10 cellular contexts compared by ENCODE assay signal in genomic region chr1:68175621-68176398, GRCh38. TPM values are rescaled to one million over a fixed set of nuclear protein-coding genes. Genes with fewer than 3 reads are reported as not detected.
DNase-seq lines count a peak whose midpoint lies in the region; ATAC-seq, FAIRE-seq and TF ChIP-seq lines count a peak whose summit lies in the region.
"Had no signal": no experiment of that assay in that cellular context is flagged by ENCODE, and none has a peak within 500 bp of the region (broad histone marks: within the 10 kb centered on the region; RNA-seq: fewer than 3 reads in every experiment).

No MANE protein-coding gene starts in this region.

- H3K56ac ChIP-seq in IMR-90 (ENCODE audit: extremely low read depth, insufficient read depth, low read length): no peak overlapping the region

- H3K27me3 ChIP-seq in IMR-90 (ENCODE audit: control insufficient read depth, insufficient read depth, low read length) (no peaks in the 10 kb centered on the region), pancreas (no peaks in the 10 kb centered on the region)
- no peaks in the 10 kb centered on the region for H3K27me3 ChIP-seq in effector memory CD4-positive, alpha-beta T cell (replicated peaks; ENCODE audit: control insufficient read depth, insufficient read depth, low read length, poor library complexity, severe bottlenecking)

- H2BK20ac ChIP-seq in IMR-90 (ENCODE audit: low read depth, low read length): peak overlapping the region; percentile 67; the same call in 1 of the 2 replicates

- no peak overlapping the region for H3K4me3 ChIP-seq in IMR-90 (ENCODE audit: insufficient read depth, low read depth, low read length)
- no peak overlapping the region for H3K4me3 ChIP-seq in pancreas
- H3K4me3 ChIP-seq in effector memory CD4-positive, alpha-beta T cell (ENCODE audit: insufficient read depth, low read depth, low read length, poor library complexity, severe bottlenecking): no peak overlapping the region

- dilution Hi-C loops in IMR-90 (cut with HindIII; ENCODE audit: low sequenced_read_pairs, unreplicated experiment): no loop called here

- H3K9me1 ChIP-seq in IMR-90 (ENCODE audit: insufficient read depth, low read length): peaks cover 14% of the 10 kb centered on the region

- peak overlapping the region; percentile 54 for H4K91ac ChIP-seq in IMR-90 (ENCODE audit: insufficient read depth, low read depth, low read length)

- in situ Hi-C loops in IMR-90 (cut with MboI; ENCODE audit: low sequenced_read_pairs): no loop called here

- H3K4ac ChIP-seq in IMR-90 (ENCODE audit: low read depth, low read length): peak overlapping the region; percentile 73

- TF ChIP-seq CTCF in IMR-90 (conservative IDR thresholded peaks at IDR 0.05; ENCODE audit: low read depth, low read length): no peak
- TF ChIP-seq CTCF in pancreas (IDR thresholded peaks at IDR 0.05): no peak

- CTCF ChIA-PET in IMR-90 (lab: Yijun Ruan, JAX): interaction anchor here (0.6 to 1.6 kb wide), 5 partner anchors 10 to 56 kb away, joined by 3 to 7 read pairs (median 3); no protein-coding TSS in a partner anchor

- H2BK120ac ChIP-seq in IMR-90 (ENCODE audit: low read depth, low read length): peak overlapping the region; percentile 73

- TF ChIP-seq POLR2A in IMR-90 (IDR thresholded peaks at IDR 0.05; ENCODE audit: low read depth, low read length): no peak

- peaks cover 5% of the 10 kb centered on the region; the same call in 1 of the 2 replicates for H4K20me1 ChIP-seq in IMR-90 (ENCODE audit: insufficient read depth, low read length)

- H3K36me3 ChIP-seq in IMR-90 (ENCODE audit: control insufficient read depth, insufficient read depth, low read length) (peaks cover 4% of the 10 kb centered on the region; the same call in 1 of the 2 replicates), pancreas (no peaks in the 10 kb centered on the region)
- no peaks in the 10 kb centered on the region for H3K36me3 ChIP-seq in effector memory CD4-positive, alpha-beta T cell (ENCODE audit: control insufficient read depth, insufficient read depth, low read length)

- peaks cover 28% of the 10 kb centered on the region for H3K4me1 ChIP-seq in IMR-90 (ENCODE audit: control insufficient read depth, insufficient read depth, low read length)
- H3K4me1 ChIP-seq in pancreas: peaks cover 8 to 49% (median 21%) of the 10 kb centered on the region in 3 donors
- H3K4me1 ChIP-seq in effector memory CD4-positive, alpha-beta T cell (ENCODE audit: control insufficient read depth, insufficient read depth, low read length, poor library complexity, severe bottlenecking): no peaks in the 10 kb centered on the region

- FAIRE-seq in pancreas (lab: Jason Lieb, UNC): no peak

- peak overlapping the region; percentile 59 to 91 for H4K8ac ChIP-seq in IMR-90 (ENCODE audit: low read depth in 2 of 2, low read length in 2 of 2)

- peak overlapping the region; percentile 63 for H3K14ac ChIP-seq in IMR-90 (replicated peaks; ENCODE audit: low read depth, low read length)

- H3K27ac ChIP-seq in IMR-90 (ENCODE audit: insufficient read depth, low read length) (peak overlapping the region; percentile 76), epithelial cell of prostate (peak overlapping the region; percentile 63), pancreas (peak overlapping the region in 3 of 4 donors; percentile 47 to 78 (median 68))
- H3K27ac ChIP-seq in effector memory CD4-positive, alpha-beta T cell (ENCODE audit: insufficient read depth, low read length, poor library complexity, severe bottlenecking): no peak overlapping the region

- H2AFZ ChIP-seq in IMR-90 (replicated peaks; ENCODE audit: low read length, poor library complexity): no peak overlapping the region

- H2BK15ac ChIP-seq in IMR-90 (ENCODE audit: low read depth, low read length): peak overlapping the region; percentile 35; the same call in 2 of the 3 replicates

- no peak overlapping the region for H3K4me2 ChIP-seq in IMR-90 (ENCODE audit: low read depth, low read length)

- no peak for TF ChIP-seq RAD21 in IMR-90 (IDR thresholded peaks at IDR 0.05; ENCODE audit: low read length)

- WGBS in IMR-90 (ENCODE audit: extremely low coverage in 2 of 2, insufficient read length in 1 of 2), 2 experiments: no CpG with 5 or more reads among the region's 8 CpGs
- 49 to 54% methylated on average over 8 of the region's 8 CpGs for whole genome bisulfite sequencing in pancreas, 2 donors

- DNase-seq in IMR-90 (peak; percentile 32), OCI-M1 (lab: John Stamatoyannopoulos, UW) (peak; percentile 41), epithelial cell of prostate (ENCODE audit: low read depth, low spot score) (no peak), pancreas (peak in 4 of 6 donors; percentile 39 to 76 (median 52)), GF-D8 (lab: John Stamatoyannopoulos, UW) (no peak)
- no peak for DNase-seq in effector memory CD4-positive, alpha-beta T cell
- DNase-seq: activated CD4-positive, alpha-beta T cell treated with anti-CD3 and anti-CD28 coated beads for 36 hours; MV-4-11 had no signal

- H3K9me3 ChIP-seq in IMR-90 (ENCODE audit: control insufficient read depth, insufficient read depth, low read length): no peaks in the 10 kb centered on the region
- no peaks in the 10 kb centered on the region for H3K9me3 ChIP-seq in pancreas
- H3K9me3 ChIP-seq in effector memory CD4-positive, alpha-beta T cell (ENCODE audit: control insufficient read depth, low read length): no peaks in the 10 kb centered on the region

- peak overlapping the region; percentile 38 for H4K5ac ChIP-seq in IMR-90 (ENCODE audit: low read depth, low read length)

- ATAC-seq in IMR-90 (ENCODE audit: low read depth): no peak
- peak; percentile 70 to 80 (median 76) for ATAC-seq in pancreas
- ATAC-seq in HG03521 (IDR thresholded peaks at IDR 0.05; ENCODE audit: unreplicated experiment): no peak
- no peak for ATAC-seq in GM18861 (IDR thresholded peaks at IDR 0.05; ENCODE audit: unreplicated experiment)
- ATAC-seq: activated CD4-positive, alpha-beta T cell treated with anti-CD3 and anti-CD28 coated beads for 36 hours had no signal

- BruUV-seq in IMR-90 (replicated peaks; lab: Mats Ljungman, UMichigan): no TSS peak

- peaks cover 25 to 54% of the 10 kb centered on the region in 2 experiments for H3K79me1 ChIP-seq in IMR-90 (ENCODE audit: low read depth in 1 of 2, low read length in 2 of 2)

- peak overlapping the region; percentile 97 for H2BK5ac ChIP-seq in IMR-90 (ENCODE audit: low read depth, low read length, poor library complexity, severe bottlenecking)

- POLR2A ChIA-PET in IMR-90 (lab: Charles Lee; ENCODE audit: unreplicated experiment): no interaction called here

- H3K23ac ChIP-seq in IMR-90 (ENCODE audit: low read depth, low read length): peak overlapping the region; percentile 27; the same call in 1 of the 2 replicates

- peak overlapping the region; percentile 76 for H2AK5ac ChIP-seq in IMR-90 (ENCODE audit: low read depth, low read length)

- intact Hi-C loops in IMR-90 (cut with micrococcal nuclease) (no loop called here), pancreas (cut with DNase I) (no loop called here)

- H3K18ac ChIP-seq in IMR-90 (ENCODE audit: low read depth, low read length): peak overlapping the region; percentile 85

- H2AK9ac ChIP-seq in IMR-90 (replicated peaks; ENCODE audit: low read depth, low read length, poor library complexity): no peak overlapping the region

- peak overlapping the region; percentile 23; the same call in 1 of the 2 replicates for H3K9ac ChIP-seq in IMR-90 (ENCODE audit: low read depth, low read length)

TF ChIP-seq in IMR-90, 13 proteins besides CTCF, POLR2A, EP300 and RAD21:
- TF ChIP-seq CEBPB (IDR thresholded peaks at IDR 0.05; ENCODE audit: low read depth, low read length) (no peak), BHLHE40 (IDR thresholded peaks at IDR 0.05; ENCODE audit: low read depth, low read length) (no peak), SMC3 (IDR thresholded peaks at IDR 0.05; ENCODE audit: low read depth, low read length) (no peak), NFE2L2 (IDR thresholded peaks at IDR 0.05; ENCODE audit: low read depth, low read length) (no peak), RFX5 (IDR thresholded peaks at IDR 0.05; ENCODE audit: low read depth, low read length) (no peak), MAFK (IDR thresholded peaks at IDR 0.05; ENCODE audit: low read depth, low read length) (no peak), FOS (IDR thresholded peaks at IDR 0.05; ENCODE audit: low read depth, low read length) (no peak), ELK1 (IDR thresholded peaks at IDR 0.05; ENCODE audit: borderline replicate concordance, low read depth, low read length) (no peak), RCOR1 (IDR thresholded peaks at IDR 0.05; ENCODE audit: insufficient replicate concordance, low read length) (no peak), CHD1 (IDR thresholded peaks at IDR 0.05; ENCODE audit: low read depth, low read length) (no peak), MAZ (IDR thresholded peaks at IDR 0.05; ENCODE audit: borderline replicate concordance, low read depth, low read length) (no peak), MXI1 (IDR thresholded peaks at IDR 0.05; ENCODE audit: borderline replicate concordance, low read depth, low read length) (no peak), USF2 (IDR thresholded peaks at IDR 0.05; ENCODE audit: low read depth, low read length) (no peak)
TF ChIP-seq in IMR-90: peak in this region for 0.

RNA-seq across cellular contexts. Expression of gene WLS, which starts 56.5 kb away (rescaled TPM):
- 139 and 157 TPM in 2 replicates for total RNA-seq in IMR-90 (2012; rRNA removed)
- 105 and 152 TPM in 2 replicates for polyA plus RNA-seq in IMR-90 (2012; rRNA removed)
- polyA plus RNA-seq in IMR-90 (2012; cell fraction: cytosol; rRNA removed): 50.8 and 60.3 TPM in 2 replicates
- polyA plus RNA-seq in IMR-90 (2012; cell fraction: nucleus; rRNA removed; ENCODE audit: low replicate concordance): 47.7 and 165 TPM in 2 replicates
- 100 to 1,000 TPM in 1 of 6 donors, 10 to 100 TPM in 5; 58.3 to 121 (median 77.8) TPM for total RNA-seq in pancreas
- 10 to 100 TPM; 32.5 to 42.5 TPM for polyA plus RNA-seq in pancreas
- total RNA-seq: activated CD4-positive, alpha-beta T cell treated with anti-CD3 and anti-CD28 coated beads for 36 hours had no signal

Comparison
In these comparisons a context has a peak if more than half of its experiments do, and no peak if none do; other contexts are left out.
1. ATAC-seq: peak in pancreas (4 of 4); none in IMR-90 (single experiment), HG03521 (single experiment) and GM18861 (single experiment).
2. DNase-seq: peak in IMR-90 (single experiment), OCI-M1 (single experiment) and pancreas (4 of 6); none in epithelial cell of prostate (single experiment), effector memory CD4-positive, alpha-beta T cell (0 of 3) and GF-D8 (single experiment).